ENCODE assay signal across 8 cellular contexts in genomic region chr1:27521336-27522147, GRCh38. TPM values are rescaled to one million over a fixed set of nuclear protein-coding genes. Genes with fewer than 3 reads are reported as not detected.
A peak's percentile ranks its signal among the peaks of the same experiment; 100 is the strongest.
DNase-seq lines count a peak whose midpoint lies in the region; ATAC-seq, FAIRE-seq and TF ChIP-seq lines count a peak whose summit lies in the region.

No MANE protein-coding gene starts in this region.

- H3K4me3 ChIP-seq in bronchial epithelial cell (ENCODE audit: low read depth, low read length) = no peak overlapping the region

- H3K36me3 Mint-ChIP-seq in nephron (ENCODE audit: low read depth) (no peaks in the 10 kb centered on the region), type B pancreatic cell (no peaks in the 10 kb centered on the region)

- peak overlapping the region; percentile 94 to 99 (median 98) for H3K27ac Mint-ChIP-seq in nephron
- peak overlapping the region; percentile 79 for H3K27ac Mint-ChIP-seq in type B pancreatic cell

- FAIRE-seq in bronchial epithelial cell (lab: Jason Lieb, UNC) = peak; percentile 76

- no peak for TF ChIP-seq CTCF in bronchial epithelial cell (IDR thresholded peaks at IDR 0.05; ENCODE audit: insufficient read depth, low read length, severe bottlenecking)
- TF ChIP-seq CTCF in nephron (IDR thresholded peaks at IDR 0.05; ENCODE audit: unreplicated experiment in 3 of 3) = no peak
- no peak for TF ChIP-seq CTCF in type B pancreatic cell (conservative IDR thresholded peaks at IDR 0.05)

- no peaks in the 10 kb centered on the region for H3K27me3 ChIP-seq in bronchial epithelial cell (ENCODE audit: control insufficient read depth, insufficient read depth, low read length)

- H3K9me3 Mint-ChIP-seq in nephron = no peaks in the 10 kb centered on the region
- H3K9me3 Mint-ChIP-seq in type B pancreatic cell = no peaks in the 10 kb centered on the region

- H3K36me3 ChIP-seq in bronchial epithelial cell (ENCODE audit: control insufficient read depth, insufficient read depth, low read length) = no peaks in the 10 kb centered on the region

- H3K27me3 Mint-ChIP-seq in nephron (ENCODE audit: low read depth) (no peaks in the 10 kb centered on the region), type B pancreatic cell (no peaks in the 10 kb centered on the region)

- H3K4me1 Mint-ChIP-seq in nephron (peaks cover 93% of the 10 kb centered on the region), type B pancreatic cell (ENCODE audit: unreplicated experiment) (peaks cover 74% of the 10 kb centered on the region)

- no peak for ATAC-seq in HG03196 (IDR thresholded peaks at IDR 0.05; ENCODE audit: unreplicated experiment)

- DNase-seq in activated CD4-positive, alpha-beta T cell treated with anti-CD3 and anti-CD28 coated beads for 1 hour = peak; percentile 27
- DNase-seq in bronchial epithelial cell (ENCODE audit: low read depth) = no peak
- no peak for DNase-seq in type B pancreatic cell (ENCODE audit: extremely low spot score, unreplicated experiment)
- DNase-seq in pons (ENCODE audit: low spot score) = no peak
- DNase-seq in globus pallidus (ENCODE audit: low spot score) = no peak
- no peak for DNase-seq in SHP77 treated with DMSO at 0.1 percent for 48 hours (lab: John Stamatoyannopoulos, UW)

- H3K4me3 Mint-ChIP-seq in nephron (peak overlapping the region; percentile 26 to 67 (median 45)), type B pancreatic cell (peak overlapping the region; percentile 71)

RNA-seq across cellular contexts. Expression of gene WASF2, which starts 31.6 kb away (rescaled TPM):
- total RNA-seq in bronchial epithelial cell (22.1 and 38.3 TPM in 2 replicates), type B pancreatic cell (ENCODE audit: low replicate concordance) (113 and 123 TPM in 2 replicates)
